ENCODE assay signal across 26 cellular contexts in genomic region chr17:74435775-74436359, GRCh38. TPM values are rescaled to one million over a fixed set of nuclear protein-coding genes. Genes with fewer than 3 reads are reported as not detected.
A peak's percentile ranks its signal among the peaks of the same experiment; 100 is the strongest.
DNase-seq lines count a peak whose midpoint lies in the region; ATAC-seq and TF ChIP-seq lines count a peak whose summit lies in the region.
"Had no signal": no experiment of that assay in that cellular context is flagged by ENCODE, and none has a peak within 500 bp of the region (broad histone marks: within the 10 kb centered on the region; RNA-seq: fewer than 3 reads in every experiment).

No MANE protein-coding gene starts in this region.

- TF ChIP-seq CTCF in cardiac muscle cell (IDR thresholded peaks at IDR 0.05; ENCODE audit: low read depth, low read length) (no peak), heart right ventricle (IDR thresholded peaks at IDR 0.05) (no peak), glutamatergic neuron (IDR thresholded peaks at IDR 0.05; ENCODE audit: partially characterized antibody, unreplicated experiment) (no peak), neural crest cell (conservative IDR thresholded peaks at IDR 0.05) (no peak), transverse colon (IDR thresholded peaks at IDR 0.05) (no peak)

- H3K27me3 Mint-ChIP-seq in glutamatergic neuron (ENCODE audit: unreplicated experiment) (peaks cover 6% of the 10 kb centered on the region), neural crest cell (ENCODE audit: low read depth) (peaks cover 50% of the 10 kb centered on the region)

- H3K27ac ChIP-seq in cardiac muscle cell = peak overlapping the region; percentile 44
- peak overlapping the region in 4 of 10 donors; percentile 5 to 40 (median 29) for H3K27ac ChIP-seq in heart right ventricle
- peak overlapping the region; percentile 62 to 79 (median 64) for H3K27ac ChIP-seq in transverse colon
- H3K27ac ChIP-seq: uterus had no signal

- H3K27ac Mint-ChIP-seq in glutamatergic neuron (ENCODE audit: unreplicated experiment) = no peak overlapping the region
- no peak overlapping the region for H3K27ac Mint-ChIP-seq in neural crest cell (ENCODE audit: unreplicated experiment)
- H3K27ac Mint-ChIP-seq in stimulated activated effector memory CD8-positive, alpha-beta T cell treated with anti-CD3 and anti-CD28 coated beads, Interleukin-12 subunit alpha, Interleukin-12 subunit beta, amount 100 ng/mL, for 72 hours = no peak overlapping the region
- H3K27ac Mint-ChIP-seq: activated CD4-positive, alpha-beta T cell treated with anti-CD3 and anti-CD28 coated beads, Interleukin-2, amount 10 ng/mL, durations not matched to agents 7 days and 5 days; CD8-positive, alpha-beta T cell; dendritic cell treated with granulocyte-macrophage colony-stimulating factor and Interleukin-4, amounts not matched to agents 40 ng/mL and 50 ng/mL, for 4 days; natural killer cell; T-helper 1 cell treated with Interleukin-12 subunit alpha and Interleukin-12 subunit beta and Interleukin-4 antibody, amounts not matched to agents 30 μg/mL and 1 μg/mL, for 36 hours had no signal

- H3K36me3 ChIP-seq in cardiac muscle cell = peaks cover 3% of the 10 kb centered on the region
- H3K36me3 ChIP-seq in heart right ventricle = peaks cover 0 to 15% (median 0%) of the 10 kb centered on the region in 9 donors
- peaks cover 0 to 5% (median 0%) of the 10 kb centered on the region in 4 donors for H3K36me3 ChIP-seq in transverse colon
- H3K36me3 ChIP-seq: breast epithelium, uterus had no signal

- TF ChIP-seq EP300 in transverse colon (IDR thresholded peaks at IDR 0.05; ENCODE audit: low read depth) = no peak

- H3K9me3 Mint-ChIP-seq in glutamatergic neuron (ENCODE audit: unreplicated experiment) = peaks cover 4% of the 10 kb centered on the region
- no peaks in the 10 kb centered on the region for H3K9me3 Mint-ChIP-seq in neural crest cell
- peaks cover 2% of the 10 kb centered on the region for H3K9me3 Mint-ChIP-seq in stimulated activated effector memory CD8-positive, alpha-beta T cell treated with anti-CD3 and anti-CD28 coated beads, Interleukin-12 subunit alpha, Interleukin-12 subunit beta, amount 100 ng/mL, for 72 hours

- in situ Hi-C loops in transverse colon (cut with MboI; ENCODE audit: low pct_ligation_motif_present in 1 of 4, low pct_unique_long_range_greater_than_20kb in 1 of 4, low sequenced_read_pairs in 3 of 4) = no loop called here

- TF ChIP-seq POLR2A in transverse colon (IDR thresholded peaks at IDR 0.05) = no peak

- no peaks in the 10 kb centered on the region for H3K9me3 ChIP-seq in cardiac muscle cell (ENCODE audit: low read depth)
- H3K9me3 ChIP-seq in heart right ventricle = peaks cover 0 to 19% (median 4%) of the 10 kb centered on the region in 11 donors
- H3K9me3 ChIP-seq in transverse colon = peaks cover 0 to 7% of the 10 kb centered on the region in 2 donors
- H3K9me3 ChIP-seq: breast epithelium had no signal

- H3K4me3 Mint-ChIP-seq in glutamatergic neuron (ENCODE audit: unreplicated experiment) = peak overlapping the region; percentile 67
- peak overlapping the region; percentile 8 for H3K4me3 Mint-ChIP-seq in neural crest cell
- H3K4me3 Mint-ChIP-seq in stimulated activated effector memory CD8-positive, alpha-beta T cell treated with anti-CD3 and anti-CD28 coated beads, Interleukin-12 subunit alpha, Interleukin-12 subunit beta, amount 100 ng/mL, for 72 hours = no peak overlapping the region
- H3K4me3 Mint-ChIP-seq: activated CD4-positive, alpha-beta T cell treated with anti-CD3 and anti-CD28 coated beads, Interleukin-2, amount 10 ng/mL, durations not matched to agents 7 days and 5 days; CD8-positive, alpha-beta T cell; dendritic cell treated with granulocyte-macrophage colony-stimulating factor and Interleukin-4, amounts not matched to agents 40 ng/mL and 50 ng/mL, for 4 days; natural killer cell; T-helper 1 cell treated with Interleukin-12 subunit alpha and Interleukin-12 subunit beta and Interleukin-4 antibody, amounts not matched to agents 30 μg/mL and 1 μg/mL, for 36 hours had no signal

- 76 to 82% methylated on average over 5 of the region's 5 CpGs for WGBS in heart right ventricle, 2 donors
- 73 to 74% methylated on average over 4 to 5 of the region's 5 CpGs for WGBS in transverse colon (ENCODE audit: low coverage in 1 of 2), 2 donors

- no peak overlapping the region for H3K4me3 ChIP-seq in cardiac muscle cell
- H3K4me3 ChIP-seq in heart right ventricle = peak overlapping the region in 1 of 10 donors; percentile 8
- no peak overlapping the region for H3K4me3 ChIP-seq in transverse colon
- H3K4me3 ChIP-seq: breast epithelium, uterus had no signal

- no peak for ATAC-seq in heart right ventricle
- ATAC-seq in stimulated activated effector memory CD8-positive, alpha-beta T cell treated with anti-CD3 and anti-CD28 coated beads, Interleukin-12 subunit alpha, Interleukin-12 subunit beta, amount 100 ng/mL, for 72 hours = no peak
- ATAC-seq: CD8-positive, alpha-beta T cell; left cardiac atrium; natural killer cell had no signal

- intact Hi-C loops in heart right ventricle (cut with DNase I) = no loop called here
- intact Hi-C loops in transverse colon (cut with DNase I; ENCODE audit: low total_unique reads) = loop anchor here (10.0 kb wide), 1 partner anchor 1329 kb away; the partner anchor contains the start of gene GALK1

- no peaks in the 10 kb centered on the region for H3K27me3 ChIP-seq in cardiac muscle cell
- H3K27me3 ChIP-seq in heart right ventricle = peaks cover 0 to 36% (median 0%) of the 10 kb centered on the region in 7 donors
- no peaks in the 10 kb centered on the region for H3K27me3 ChIP-seq in transverse colon
- H3K27me3 ChIP-seq: breast epithelium, uterus had no signal

- DNase-seq in cardiac muscle cell (ENCODE audit: low read depth in 1 of 2, low spot score in 1 of 2) = no peak
- no peak for DNase-seq in heart right ventricle
- DNase-seq in glutamatergic neuron = no peak
- no peak for DNase-seq in neural crest cell (ENCODE audit: low read depth, low spot score)
- DNase-seq in transverse colon = no peak
- no peak for DNase-seq in GM03348 (ENCODE audit: low spot score)
- DNase-seq in stimulated activated effector memory CD8-positive, alpha-beta T cell treated with anti-CD3 and anti-CD28 coated beads, Interleukin-12 subunit alpha, Interleukin-12 subunit beta, amount 100 ng/mL, for 72 hours (ENCODE audit: low spot score in 2 of 2) = no peak
- DNase-seq in kidney glomerular epithelial cell (lab: John Stamatoyannopoulos, UW) = no peak
- DNase-seq: activated CD4-positive, alpha-beta T cell treated with anti-CD3 and anti-CD28 coated beads, Interleukin-2, amount 10 ng/mL, durations not matched to agents 7 days and 5 days; activated naive CD4-positive, alpha-beta T cell; activated T-cell treated with anti-CD3 and anti-CD28 coated beads, Interleukin-2, amount 50 U/mL, for 48 hours; AML-193; CD8-positive, alpha-beta T cell; Karpas-422; left cardiac atrium; MV-4-11; natural killer cell; NCI-H1694 treated with DMSO at 0.1 percent for 48 hours; RPMI8226; small intestine; stimulated activated CD4-positive, alpha-beta T cell treated with anti-CD3 and anti-CD28 coated beads, Interleukin-1b, Interleukin-23, amount 100 ng/mL, for 48 hours; uterus had no signal

- H3K36me3 Mint-ChIP-seq in glutamatergic neuron (ENCODE audit: unreplicated experiment) = no peaks in the 10 kb centered on the region
- H3K36me3 Mint-ChIP-seq in neural crest cell (ENCODE audit: low read depth) = peaks cover 3% of the 10 kb centered on the region
- H3K36me3 Mint-ChIP-seq in stimulated activated effector memory CD8-positive, alpha-beta T cell treated with anti-CD3 and anti-CD28 coated beads, Interleukin-12 subunit alpha, Interleukin-12 subunit beta, amount 100 ng/mL, for 72 hours = no peaks in the 10 kb centered on the region
- H3K36me3 Mint-ChIP-seq: CD8-positive, alpha-beta T cell; natural killer cell had no signal

- H3K4me1 Mint-ChIP-seq in glutamatergic neuron (ENCODE audit: low read depth, unreplicated experiment) (peaks cover 17% of the 10 kb centered on the region), neural crest cell (peaks cover 14% of the 10 kb centered on the region)
- peaks cover 14% of the 10 kb centered on the region for H3K4me1 Mint-ChIP-seq in stimulated activated effector memory CD8-positive, alpha-beta T cell treated with anti-CD3 and anti-CD28 coated beads, Interleukin-12 subunit alpha, Interleukin-12 subunit beta, amount 100 ng/mL, for 72 hours

- peaks cover 17% of the 10 kb centered on the region for H3K4me1 ChIP-seq in cardiac muscle cell (ENCODE audit: low read depth)
- peaks cover 0 to 41% (median 23%) of the 10 kb centered on the region in 9 donors for H3K4me1 ChIP-seq in heart right ventricle
- H3K4me1 ChIP-seq in transverse colon = peaks cover 0 to 53% (median 33%) of the 10 kb centered on the region in 4 donors
- H3K4me1 ChIP-seq: breast epithelium, uterus had no signal

RNA-seq across cellular contexts. Expression of gene GPRC5C, which starts 4.0 kb away (rescaled TPM):
- total RNA-seq in cardiac muscle cell = 114 and 125 TPM in 2 replicates
- polyA plus RNA-seq in cardiac muscle cell = 106 and 117 TPM in 2 replicates
- total RNA-seq in heart right ventricle = 10 to 100 TPM; 28.0 to 41.0 (median 32.5) TPM
- 10 to 100 TPM; 29.5 to 38.2 TPM for polyA plus RNA-seq in heart right ventricle
- total RNA-seq in glutamatergic neuron (ENCODE audit: unreplicated experiment) = 93.3 TPM
- 3.1 and 4.6 TPM in 2 replicates for total RNA-seq in neural crest cell
- 100 to 1,000 TPM in 3 of 4 donors, 10 to 100 TPM in 1; 62.5 to 263 (median 174) TPM for total RNA-seq in transverse colon
- total RNA-seq: activated CD4-positive, alpha-beta T cell treated with anti-CD3 and anti-CD28 coated beads, Interleukin-2, amount 10 ng/mL, durations not matched to agents 7 days and 5 days; endothelial cell of umbilical vein had no signal
- polyA plus RNA-seq: endothelial cell of umbilical vein had no signal

RNA-seq across cellular contexts. Expression of gene CD300A, which starts 30.6 kb away (rescaled TPM):
- 2.7 and 4.2 TPM in 2 replicates for total RNA-seq in cardiac muscle cell
- 2.6 and 2.8 TPM in 2 replicates for polyA plus RNA-seq in cardiac muscle cell
- total RNA-seq in heart right ventricle = 10 to 100 TPM in 1 of 10 donors, 1 to 10 TPM in 4, under 1 TPM in 5; 0.38 to 13.1 (median 1.4) TPM
- 1 to 10 TPM in 1 of 2 donors, under 1 TPM in 1; 0.95 to 1.9 TPM for polyA plus RNA-seq in heart right ventricle
- total RNA-seq in glutamatergic neuron (ENCODE audit: unreplicated experiment) = 0.25 TPM
- not detected in 2 replicates for total RNA-seq in neural crest cell
- total RNA-seq in transverse colon = 1 to 10 TPM in 2 of 4 donors, not detected in 2; 3.1 to 5.1 TPM
- total RNA-seq: endothelial cell of umbilical vein had no signal
- polyA plus RNA-seq: endothelial cell of umbilical vein had no signal
